ENCODE assay signal across 8 cellular contexts in genomic region chr14:58501214-58501816, GRCh38.
DNase-seq lines count a peak whose midpoint lies in the region; ATAC-seq and TF ChIP-seq lines count a peak whose summit lies in the region.

No MANE protein-coding gene starts in this region.

- DNase-seq in AG04449 (ENCODE audit: low read depth, low spot score) (peak; percentile 74), GM10266 (ENCODE audit: extremely low spot score) (peak; percentile 29), NCI-H2227 (lab: John Stamatoyannopoulos, UW; ENCODE audit: unreplicated experiment) (peak; percentile 77), glutamatergic neuron (no peak), progenitor cell of endocrine pancreas (ENCODE audit: low spot score, unreplicated experiment) (no peak), 8988T (no peak)
- peak; percentile 79 for DNase-seq in activated CD4-positive, alpha-beta T cell treated with anti-CD3 and anti-CD28 coated beads, Interleukin-2, amount 10 ng/mL, durations not matched to agents 24 days and 14 days

- CTCF ChIA-PET in AG04449 (lab: Yijun Ruan, JAX) = interaction anchor here (0.6 to 3.8 kb wide), 56 partner anchors 8 to 626 kb away, joined by 3 to 148 read pairs (median 4); partner anchors contain the start of gene DACT1

- no peaks in the 10 kb centered on the region for H3K4me1 Mint-ChIP-seq in activated CD4-positive, alpha-beta T cell treated with anti-CD3 and anti-CD28 coated beads, Interleukin-2, amount 10 ng/mL, durations not matched to agents 24 days and 14 days
- H3K4me1 Mint-ChIP-seq in glutamatergic neuron (ENCODE audit: low read depth, unreplicated experiment) (no peaks in the 10 kb centered on the region), progenitor cell of endocrine pancreas (ENCODE audit: low read depth) (no peaks in the 10 kb centered on the region)

- H3K27me3 Mint-ChIP-seq in activated CD4-positive, alpha-beta T cell treated with anti-CD3 and anti-CD28 coated beads, Interleukin-2, amount 10 ng/mL, durations not matched to agents 24 days and 14 days = no peaks in the 10 kb centered on the region
- H3K27me3 Mint-ChIP-seq in glutamatergic neuron (ENCODE audit: unreplicated experiment) (peaks cover 3% of the 10 kb centered on the region), progenitor cell of endocrine pancreas (no peaks in the 10 kb centered on the region)

- no peak overlapping the region for H3K27ac Mint-ChIP-seq in activated CD4-positive, alpha-beta T cell treated with anti-CD3 and anti-CD28 coated beads, Interleukin-2, amount 10 ng/mL, durations not matched to agents 24 days and 14 days
- H3K27ac Mint-ChIP-seq in glutamatergic neuron (ENCODE audit: unreplicated experiment) (no peak overlapping the region), progenitor cell of endocrine pancreas (no peak overlapping the region)

- TF ChIP-seq CTCF in AG04449 (IDR thresholded peaks at IDR 0.05; ENCODE audit: insufficient read depth, low read length, missing control alignments) (peak; percentile 73), GM10266 (IDR thresholded peaks at IDR 0.05; ENCODE audit: control insufficient read depth, insufficient read depth, low read depth, missing control alignments) (peak; percentile 80), glutamatergic neuron (IDR thresholded peaks at IDR 0.05; ENCODE audit: partially characterized antibody, unreplicated experiment) (peak; percentile 83), progenitor cell of endocrine pancreas (IDR thresholded peaks at IDR 0.05; ENCODE audit: unreplicated experiment) (peak; percentile 90)

- H3K4me3 ChIP-seq in AG04449 (ENCODE audit: low read depth, low read length) = no peak overlapping the region

- H3K36me3 Mint-ChIP-seq in activated CD4-positive, alpha-beta T cell treated with anti-CD3 and anti-CD28 coated beads, Interleukin-2, amount 10 ng/mL, durations not matched to agents 24 days and 14 days (ENCODE audit: low read depth) = peaks cover 2% of the 10 kb centered on the region
- H3K36me3 Mint-ChIP-seq in glutamatergic neuron (ENCODE audit: unreplicated experiment) = no peaks in the 10 kb centered on the region
- H3K36me3 Mint-ChIP-seq in progenitor cell of endocrine pancreas (ENCODE audit: insufficient read depth) = no peaks in the 10 kb centered on the region

- intact Hi-C loops in activated CD4-positive, alpha-beta T cell treated with anti-CD3 and anti-CD28 coated beads, Interleukin-2, amount 10 ng/mL, durations not matched to agents 24 days and 14 days (cut with micrococcal nuclease) = loop anchor here (1.0 to 10.0 kb wide), 6 partner anchors 73 to 943 kb away; partner anchors contain the start of gene DACT1

- no peak overlapping the region for H3K4me3 Mint-ChIP-seq in activated CD4-positive, alpha-beta T cell treated with anti-CD3 and anti-CD28 coated beads, Interleukin-2, amount 10 ng/mL, durations not matched to agents 24 days and 14 days
- H3K4me3 Mint-ChIP-seq in glutamatergic neuron (ENCODE audit: unreplicated experiment) = no peak overlapping the region
- no peak overlapping the region for H3K4me3 Mint-ChIP-seq in progenitor cell of endocrine pancreas (ENCODE audit: low read depth)

- no peaks in the 10 kb centered on the region for H3K9me3 Mint-ChIP-seq in activated CD4-positive, alpha-beta T cell treated with anti-CD3 and anti-CD28 coated beads, Interleukin-2, amount 10 ng/mL, durations not matched to agents 24 days and 14 days
- H3K9me3 Mint-ChIP-seq in glutamatergic neuron (ENCODE audit: unreplicated experiment) (no peaks in the 10 kb centered on the region), progenitor cell of endocrine pancreas (ENCODE audit: low read depth) (no peaks in the 10 kb centered on the region)

- POLR2A ChIA-PET in AG04449 (lab: Yijun Ruan, JAX) = interaction anchor here (0.6 to 1.8 kb wide), 2 partner anchors 101 to 136 kb away, joined by 3 to 18 read pairs; partner anchors contain the start of gene DACT1

- ATAC-seq in HG03175 (IDR thresholded peaks at IDR 0.05; ENCODE audit: unreplicated experiment) = peak; percentile 77

Comparison
In these comparisons a context has a peak if more than half of its experiments do, and no peak if none do; other contexts are left out.
1. DNase-seq: peak in AG04449 (single experiment), GM10266 (single experiment), NCI-H2227 (single experiment) and activated CD4-positive, alpha-beta T cell treated with anti-CD3 and anti-CD28 coated beads, Interleukin-2, amount 10 ng/mL, durations not matched to agents 24 days and 14 days (single experiment); none in glutamatergic neuron (single experiment), progenitor cell of endocrine pancreas (single experiment) and 8988T (single experiment).
2. Peak in every context shown above with its lines, with median percentiles within 50 percentile points of each other: CTCF ChIP-seq.